14 cellular contexts compared by ENCODE assay signal in the genomic region with DNA sequence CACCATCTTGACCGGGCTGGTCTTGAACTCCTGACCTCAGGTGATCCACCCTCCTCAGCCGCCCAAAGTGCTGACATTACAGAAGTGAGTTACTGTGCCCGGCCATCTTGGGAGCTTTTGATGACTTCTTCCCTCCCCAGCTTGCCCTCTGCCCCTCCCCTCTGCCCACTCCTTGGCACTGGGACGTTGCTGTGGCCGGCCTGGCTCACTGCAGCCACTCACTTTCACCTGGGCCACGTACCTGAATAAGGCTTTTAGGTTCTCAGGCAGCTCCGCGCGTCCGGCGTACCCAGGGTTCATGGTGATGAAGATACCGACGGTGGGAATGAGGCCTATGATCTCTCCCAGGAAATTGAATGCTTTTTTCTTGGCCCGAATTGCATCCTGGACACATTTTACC.
DNase-seq lines count a peak whose midpoint lies in the region; ATAC-seq and TF ChIP-seq lines count a peak whose summit lies in the region.
"Had no signal": no experiment of that assay in that cellular context is flagged by ENCODE, and none has a peak within 500 bp of the region (broad histone marks: within the 10 kb centered on the region; RNA-seq: fewer than 3 reads in every experiment).

No MANE protein-coding gene starts in this region.

- no peak overlapping the region for H3K4me2 ChIP-seq in osteoblast (ENCODE audit: insufficient read depth, low read length)
- H3K4me2 ChIP-seq: BLaER1 treated with 17β-estradiol and CSF1 and Interleukin-3, amounts not matched to agents 10 nM and 100 nM; GM23338 had no signal

- H2AFZ ChIP-seq in osteoblast (ENCODE audit: low read length) = no peak overlapping the region
- H2AFZ ChIP-seq: GM23338 had no signal

- no peaks in the 10 kb centered on the region for H3K9me3 Mint-ChIP-seq in activated naive CD4-positive, alpha-beta T cell treated with anti-CD3 and anti-CD28 coated beads, Interleukin-2, amount 10 ng/mL, durations not matched to agents 7 days and 5 days
- H3K9me3 Mint-ChIP-seq: CD4-positive, CD25-positive, alpha-beta regulatory T cell; GM23338; H9 had no signal

- no peak overlapping the region for H3K27ac Mint-ChIP-seq in activated naive CD4-positive, alpha-beta T cell treated with anti-CD3 and anti-CD28 coated beads, Interleukin-2, amount 10 ng/mL, durations not matched to agents 7 days and 5 days
- H3K27ac Mint-ChIP-seq: CD4-positive, CD25-positive, alpha-beta regulatory T cell; GM23338; H9 had no signal

- H3K4me1 Mint-ChIP-seq in activated naive CD4-positive, alpha-beta T cell treated with anti-CD3 and anti-CD28 coated beads, Interleukin-2, amount 10 ng/mL, durations not matched to agents 7 days and 5 days = peaks cover 3% of the 10 kb centered on the region
- H3K4me1 Mint-ChIP-seq: CD4-positive, CD25-positive, alpha-beta regulatory T cell had no signal

- DNase-seq in dorsolateral prefrontal cortex (no peak), osteoblast (ENCODE audit: insufficient read length, low spot score, missing footprints) (peak; percentile 58), aorta (peak; percentile 33 to 67), NCI-H1930 (lab: John Stamatoyannopoulos, UW) (no peak)
- no peak for DNase-seq in activated naive CD4-positive, alpha-beta T cell treated with anti-CD3 and anti-CD28 coated beads, Interleukin-2, amount 10 ng/mL, durations not matched to agents 7 days and 5 days
- DNase-seq: AML-193; CD4-positive, CD25-positive, alpha-beta regulatory T cell; DMS53; GF-D8; H9 had no signal

- H4K20me1 ChIP-seq in osteoblast (ENCODE audit: insufficient read depth, low read length) = no peaks in the 10 kb centered on the region
- H4K20me1 ChIP-seq: BLaER1 treated with 17β-estradiol and CSF1 and Interleukin-3, amounts not matched to agents 10 nM and 100 nM had no signal

- TF ChIP-seq CTCF in dorsolateral prefrontal cortex (IDR thresholded peaks at IDR 0.05 in 54 of 56, conservative IDR thresholded peaks at IDR 0.05 in 2 of 56; ENCODE audit: low read depth in 1 of 56, partially characterized antibody in 56 of 56) = no peak
- no peak for TF ChIP-seq CTCF in osteoblast (IDR thresholded peaks at IDR 0.05; ENCODE audit: extremely low read depth, low read depth, low read length)

- no peaks in the 10 kb centered on the region for H3K79me2 ChIP-seq in osteoblast (ENCODE audit: insufficient read depth, low read length)

- ATAC-seq in aorta (ENCODE audit: low FRiP score) = no peak
- ATAC-seq in GM21786 (IDR thresholded peaks at IDR 0.05; ENCODE audit: unreplicated experiment) = no peak
- ATAC-seq: GM23338 had no signal

- H3K27ac ChIP-seq in angular gyrus (ENCODE audit: low read depth, low read length) (peak overlapping the region; percentile 67), dorsolateral prefrontal cortex (peak overlapping the region in 51 of 59 donors; percentile 18 to 94 (median 77)), osteoblast (ENCODE audit: low read depth, low read length) (no peak overlapping the region), aorta (ENCODE audit: low read depth in 1 of 2, low read length in 2 of 2) (no peak overlapping the region)
- H3K27ac ChIP-seq: BLaER1 treated with 17β-estradiol and CSF1 and Interleukin-3, amounts not matched to agents 10 nM and 100 nM had no signal

- H3K36me3 Mint-ChIP-seq in activated naive CD4-positive, alpha-beta T cell treated with anti-CD3 and anti-CD28 coated beads, Interleukin-2, amount 10 ng/mL, durations not matched to agents 7 days and 5 days = no peaks in the 10 kb centered on the region
- H3K36me3 Mint-ChIP-seq: CD4-positive, CD25-positive, alpha-beta regulatory T cell had no signal

- H3K4me3 Mint-ChIP-seq in activated naive CD4-positive, alpha-beta T cell treated with anti-CD3 and anti-CD28 coated beads, Interleukin-2, amount 10 ng/mL, durations not matched to agents 7 days and 5 days = no peak overlapping the region
- H3K4me3 Mint-ChIP-seq: CD4-positive, CD25-positive, alpha-beta regulatory T cell; GM23338; H9 had no signal

- CTCF ChIA-PET in activated naive CD4-positive, alpha-beta T cell treated with anti-CD3 and anti-CD28 coated beads, Interleukin-2, amount 10 ng/mL, durations not matched to agents 7 days and 5 days (lab: Charles Lee) = no interaction called here

- H3K27me3 ChIP-seq in dorsolateral prefrontal cortex (no peaks in the 10 kb centered on the region), osteoblast (ENCODE audit: insufficient read depth, low read length) (peaks cover 4% of the 10 kb centered on the region), aorta (ENCODE audit: control insufficient read depth in 1 of 2, insufficient read depth in 2 of 2, low read length in 1 of 2) (no peaks in the 10 kb centered on the region)
- H3K27me3 ChIP-seq: BLaER1 treated with 17β-estradiol and CSF1 and Interleukin-3, amounts not matched to agents 10 nM and 100 nM had no signal

- intact Hi-C loops in dorsolateral prefrontal cortex (cut with DNase I) (loop anchor here (2.0 to 10.0 kb wide), 4 partner anchors 213 to 302 kb away; no protein-coding TSS in a partner anchor), aorta (cut with DNase I) (loop anchor here (2.0 to 10.0 kb wide), 4 partner anchors 212 to 252 kb away; no protein-coding TSS in a partner anchor)

- H3K4me1 ChIP-seq in osteoblast (ENCODE audit: insufficient read depth, low read length) (no peaks in the 10 kb centered on the region), aorta (ENCODE audit: control insufficient read depth in 1 of 2, insufficient read depth in 2 of 2, low read length in 2 of 2) (no peaks in the 10 kb centered on the region)

- H3K36me3 ChIP-seq in osteoblast (ENCODE audit: insufficient read depth, low read length) = no peaks in the 10 kb centered on the region
- H3K36me3 ChIP-seq in aorta (ENCODE audit: control insufficient read depth in 1 of 2, insufficient read depth in 2 of 2, low read length in 1 of 2) = no peaks in the 10 kb centered on the region
- H3K36me3 ChIP-seq: BLaER1 treated with 17β-estradiol and CSF1 and Interleukin-3, amounts not matched to agents 10 nM and 100 nM had no signal

- peaks cover 3% of the 10 kb centered on the region for H3K27me3 Mint-ChIP-seq in activated naive CD4-positive, alpha-beta T cell treated with anti-CD3 and anti-CD28 coated beads, Interleukin-2, amount 10 ng/mL, durations not matched to agents 7 days and 5 days
- H3K27me3 Mint-ChIP-seq: CD4-positive, CD25-positive, alpha-beta regulatory T cell had no signal

- no peak overlapping the region for H3K4me3 ChIP-seq in dorsolateral prefrontal cortex
- H3K4me3 ChIP-seq in osteoblast (ENCODE audit: insufficient read depth, low read length) = no peak overlapping the region
- H3K4me3 ChIP-seq in aorta (ENCODE audit: low read length in 2 of 2) = no peak overlapping the region
- H3K4me3 ChIP-seq: BLaER1 treated with 17β-estradiol and CSF1 and Interleukin-3, amounts not matched to agents 10 nM and 100 nM; GM23338 had no signal

- H3K9me3 ChIP-seq in osteoblast (ENCODE audit: low read depth, low read length) (no peaks in the 10 kb centered on the region), aorta (ENCODE audit: control insufficient read depth, low read length) (no peaks in the 10 kb centered on the region)
- H3K9me3 ChIP-seq: BLaER1 treated with 17β-estradiol and CSF1 and Interleukin-3, amounts not matched to agents 10 nM and 100 nM had no signal

- 88 to 91% methylated on average over 14 of the region's 14 CpGs for whole genome bisulfite sequencing in aorta, 2 donors

Comparison
In these comparisons a context has a peak if more than half of its experiments do, and no peak if none do; other contexts are left out.
1. H3K27ac ChIP-seq: peak in angular gyrus (single experiment) and dorsolateral prefrontal cortex (51 of 59); none in osteoblast (single experiment) and aorta (0 of 2).
2. DNase-seq: peak in osteoblast (single experiment) and aorta (2 of 2); none in dorsolateral prefrontal cortex (0 of 10), NCI-H1930 (0 of 2) and activated naive CD4-positive, alpha-beta T cell treated with anti-CD3 and anti-CD28 coated beads, Interleukin-2, amount 10 ng/mL, durations not matched to agents 7 days and 5 days (single experiment).